In genomic region chr20:48552550-48552949, GRCh38 we compare ENCODE assay signal across 9 cellular contexts.
"Had no signal": no experiment of that assay in that cellular context is flagged by ENCODE, and none has a peak within 500 bp of the region (broad histone marks: within the 10 kb centered on the region; RNA-seq: fewer than 3 reads in every experiment).

No MANE protein-coding gene starts in this region.

- H2AFZ ChIP-seq: GM23248 had no signal

- ATAC-seq: HepG2 had no signal

- FAIRE-seq: H1, H54, HepG2 had no signal

- H3K27ac ChIP-seq: GM23248 had no signal

- H3K9me3 Mint-ChIP-seq: H9, HFFc6 had no signal

- H3K4me3 ChIP-seq: GM23248 had no signal

- H3K4me1 Mint-ChIP-seq: IgD-negative memory B cell had no signal

- H3K27ac Mint-ChIP-seq: H9, HFFc6, IgD-negative memory B cell had no signal

- H3K4me3 Mint-ChIP-seq: H9, HFFc6, IgD-negative memory B cell had no signal

- H3K36me3 Mint-ChIP-seq: IgD-negative memory B cell had no signal

- DNase-seq: GM23248, H9, HCEC 1CT, HFFc6, KBM-7 had no signal
